In the genomic region with DNA sequence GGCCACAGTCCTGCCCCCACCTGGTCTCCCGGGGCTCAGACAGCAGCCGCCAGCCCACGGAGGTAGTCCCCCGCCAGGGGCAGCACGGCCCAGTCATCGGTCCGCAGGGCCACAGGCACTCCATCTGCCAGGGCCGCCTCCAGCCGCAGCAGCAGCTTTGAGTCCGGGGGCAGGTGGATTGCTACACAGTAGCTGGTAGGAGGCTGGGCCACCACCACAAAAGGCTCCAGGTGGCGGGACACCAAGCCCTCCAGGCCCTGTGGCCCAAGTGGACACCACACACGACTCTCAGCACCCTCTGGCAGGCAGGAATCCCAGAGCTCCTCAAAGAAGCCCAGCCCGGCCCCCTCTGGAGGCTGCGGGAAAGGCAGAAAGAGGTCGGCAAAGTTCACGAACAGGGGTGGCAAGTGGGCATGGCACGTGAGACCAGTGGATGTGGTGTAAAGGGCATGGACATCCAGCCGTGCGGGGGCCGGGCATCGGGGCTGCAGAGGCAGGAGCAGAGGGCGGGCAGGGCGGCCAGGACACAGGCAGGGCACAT, we compare ENCODE assay signal across 12 cellular contexts. TPM values are rescaled to one million over a fixed set of nuclear protein-coding genes. Genes with fewer than 3 reads are reported as not detected.
A peak's percentile ranks its signal among the peaks of the same experiment; 100 is the strongest.
DNase-seq lines count a peak whose midpoint lies in the region; ATAC-seq and TF ChIP-seq lines count a peak whose summit lies in the region.
"Had no signal": no experiment of that assay in that cellular context is flagged by ENCODE, and none has a peak within 500 bp of the region (broad histone marks: within the 10 kb centered on the region; RNA-seq: fewer than 3 reads in every experiment).

No MANE protein-coding gene starts in this region.

- DNase-seq in H4 (ENCODE audit: low spot score) (peak; percentile 2), RPMI8226 (peak; percentile 1), hepatocyte (ENCODE audit: low spot score) (peak; percentile 5), sciatic nerve (ENCODE audit: low spot score) (peak; percentile 43)
- DNase-seq in stimulated activated naive CD4-positive, alpha-beta T cell (lab: John Stamatoyannopoulos, UW): no peak
- DNase-seq: foreskin keratinocyte, NCI-H2081, thyroid gland had no signal

- no peak overlapping the region for H2AFZ ChIP-seq in hepatocyte

- peaks cover 12% of the 10 kb centered on the region for H4K20me1 ChIP-seq in hepatocyte (ENCODE audit: insufficient read depth, poor library complexity, severe bottlenecking)

- 94% methylated on average over 23 of the region's 23 CpGs for WGBS in hepatocyte (ENCODE audit: low lambda C conversion rate, missing lambda C conversion rate)

- no peaks in the 10 kb centered on the region for H3K9me2 ChIP-seq in hepatocyte (replicated peaks; ENCODE audit: insufficient read depth)

- ATAC-seq in sciatic nerve: no peak
- no peak for ATAC-seq in HG02840 (IDR thresholded peaks at IDR 0.05; ENCODE audit: low FRiP score, unreplicated experiment)
- ATAC-seq in GM19395 (IDR thresholded peaks at IDR 0.05; ENCODE audit: unreplicated experiment): no peak
- ATAC-seq: foreskin keratinocyte had no signal

- no peak overlapping the region for H3K4me3 ChIP-seq in hepatocyte
- H3K4me3 ChIP-seq: prostate gland, thyroid gland had no signal

- H3K4me2 ChIP-seq in hepatocyte: no peak overlapping the region

- H3K27ac ChIP-seq in hepatocyte: no peak overlapping the region
- H3K27ac ChIP-seq: foreskin keratinocyte, prostate gland, thyroid gland had no signal

- no peaks in the 10 kb centered on the region for H3K36me3 ChIP-seq in hepatocyte (replicated peaks; ENCODE audit: insufficient read depth, low read depth)

- no peaks in the 10 kb centered on the region for H3K27me3 ChIP-seq in hepatocyte
- H3K27me3 ChIP-seq: foreskin keratinocyte, thyroid gland had no signal

- H3K4me1 ChIP-seq in hepatocyte (ENCODE audit: insufficient read depth): peaks cover 21% of the 10 kb centered on the region

- intact Hi-C loops in sciatic nerve (cut with DNase I): no loop called here

- H3K9me3 ChIP-seq in hepatocyte (ENCODE audit: low read depth): no peaks in the 10 kb centered on the region
- H3K9me3 ChIP-seq: prostate gland, thyroid gland had no signal

- no peak for TF ChIP-seq CTCF in hepatocyte (IDR thresholded peaks at IDR 0.05; ENCODE audit: poor library complexity)

- peaks cover 42% of the 10 kb centered on the region for H3K79me2 ChIP-seq in hepatocyte

RNA-seq across cellular contexts. Expression of gene AP5B1, which starts 2.9 kb away (rescaled TPM):
- 4.6 and 6.1 TPM in 2 replicates for total RNA-seq in H4 (2014; rRNA removed; shearing (Covaris generic))
- total RNA-seq in hepatocyte (19.5 and 20.9 TPM in 2 replicates), sciatic nerve (12.9 TPM)
- 24.8 and 27.1 TPM in 2 replicates for polyA plus RNA-seq in hepatocyte

RNA-seq across cellular contexts. Expression of gene OVOL1, which starts 9.0 kb away (rescaled TPM):
- total RNA-seq in H4 (2014; rRNA removed; shearing (Covaris generic)): not detected in 2 replicates
- 26.0 and 26.3 TPM in 2 replicates for total RNA-seq in hepatocyte
- 20.6 and 20.8 TPM in 2 replicates for polyA plus RNA-seq in hepatocyte
- total RNA-seq in sciatic nerve: not detected

RNA-seq across cellular contexts. Expression of gene SNX32, which starts 55.9 kb away (rescaled TPM):
- total RNA-seq in H4 (2014; rRNA removed; shearing (Covaris generic)): not detected in 2 replicates
- total RNA-seq in hepatocyte (2.3 and 2.9 TPM in 2 replicates), sciatic nerve (2.6 TPM)
- 5.1 and 6.0 TPM in 2 replicates for polyA plus RNA-seq in hepatocyte
- total RNA-seq: bronchial epithelial cell had no signal

RNA-seq across cellular contexts. Expression of gene RNASEH2C, which starts 57.3 kb away (rescaled TPM):
- total RNA-seq in H4 (2014; rRNA removed; shearing (Covaris generic)): 24.2 and 36.1 TPM in 2 replicates
- total RNA-seq in hepatocyte: 26.4 and 44.4 TPM in 2 replicates
- 68.6 and 78.7 TPM in 2 replicates for polyA plus RNA-seq in hepatocyte
- total RNA-seq in sciatic nerve: 42.5 TPM

Comparison
In these comparisons a context has a peak if more than half of its experiments do, and no peak if none do; other contexts are left out.
1. DNase-seq: peak in H4 (single experiment), RPMI8226 (single experiment), hepatocyte (single experiment) and sciatic nerve (single experiment); none in stimulated activated naive CD4-positive, alpha-beta T cell (0 of 6).
2. RNA of gene OVOL1, which starts 9.0 kb away (total RNA-seq): 26.0 to 26.3 TPM in hepatocyte; not detected in sciatic nerve (single experiment) and not detected in H4; every median in the first group is over 10 times any median in the second.